ENCODE assay signal across 20 cellular contexts in the genomic region with DNA sequence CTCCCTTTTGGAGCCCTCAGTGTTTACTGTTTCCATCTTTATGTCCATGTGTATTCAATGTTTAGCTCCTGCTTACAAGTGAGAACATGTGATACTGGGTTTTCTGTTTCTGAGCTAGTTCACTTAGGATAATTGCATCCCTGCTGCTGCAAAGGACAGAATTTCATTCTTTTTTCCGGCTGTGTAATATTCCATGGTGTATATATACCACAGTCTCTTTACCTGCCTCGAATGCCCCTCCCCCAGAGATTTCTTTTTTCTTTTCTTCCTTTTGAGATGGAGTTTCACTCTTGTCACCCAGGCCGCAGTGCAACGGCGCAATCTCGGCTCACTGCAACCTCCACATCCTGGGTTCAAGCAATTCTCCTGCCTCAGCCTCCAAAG.
"Had no signal": no experiment of that assay in that cellular context is flagged by ENCODE, and none has a peak within 500 bp of the region (broad histone marks: within the 10 kb centered on the region; RNA-seq: fewer than 3 reads in every experiment).

No MANE protein-coding gene starts in this region.

- H3K4me3 ChIP-seq: stomach, suprapubic skin, testis, thoracic aorta, thyroid gland, tibial artery, tibial nerve, transverse colon, upper lobe of left lung, upper lobe of right lung, uterus, vagina had no signal

- H3K4me1 ChIP-seq: transverse colon, upper lobe of right lung, uterus had no signal

- H3K36me3 Mint-ChIP-seq: stimulated activated effector memory CD8-positive, alpha-beta T cell treated with anti-CD3 and anti-CD28 coated beads, Interleukin-12 subunit alpha, Interleukin-12 subunit beta, amount 100 ng/mL, for 72 hours; stimulated activated memory B cell treated with anti-CD40 and anti-IgM and Interleukin-4, amounts not matched to agents 10 μg/mL and 1 μg/mL and 100 μg/mL, for 72 hours; type B pancreatic cell had no signal

- H3K27me3 ChIP-seq: stomach, suprapubic skin, testis, thyroid gland, tibial artery, tibial nerve, transverse colon, upper lobe of left lung, upper lobe of right lung, uterus, vagina had no signal

- H3K9me3 ChIP-seq: stomach, suprapubic skin, testis, thoracic aorta, thyroid gland, tibial artery, tibial nerve, transverse colon, upper lobe of left lung, upper lobe of right lung, uterus, vagina had no signal

- H3K27ac Mint-ChIP-seq: stimulated activated effector memory CD8-positive, alpha-beta T cell treated with anti-CD3 and anti-CD28 coated beads, Interleukin-12 subunit alpha, Interleukin-12 subunit beta, amount 100 ng/mL, for 72 hours; stimulated activated memory B cell treated with anti-CD40 and anti-IgM and Interleukin-4, amounts not matched to agents 10 μg/mL and 1 μg/mL and 100 μg/mL, for 72 hours; stimulated activated naive B cell treated with anti-CD40 and anti-IgM and Interleukin-4, amounts not matched to agents 10 μg/mL and 1 μg/mL and 100 μg/mL, for 72 hours; stimulated activated naive CD8-positive, alpha-beta T cell treated with anti-CD3 and anti-CD28 coated beads, Interleukin-15, amount 100 ng/mL, for 72 hours; stimulated activated naive CD8-positive, alpha-beta T cell treated with anti-CD3 and anti-CD28 coated beads, Interleukin-15, Interleukin-2, amounts not matched to agents 100 ng/mL and 50 ng/mL, for 24 hours; type B pancreatic cell had no signal

- H3K4me3 Mint-ChIP-seq: stimulated activated effector memory CD8-positive, alpha-beta T cell treated with anti-CD3 and anti-CD28 coated beads, Interleukin-12 subunit alpha, Interleukin-12 subunit beta, amount 100 ng/mL, for 72 hours; stimulated activated memory B cell treated with anti-CD40 and anti-IgM and Interleukin-4, amounts not matched to agents 10 μg/mL and 1 μg/mL and 100 μg/mL, for 72 hours; stimulated activated naive B cell treated with anti-CD40 and anti-IgM and Interleukin-4, amounts not matched to agents 10 μg/mL and 1 μg/mL and 100 μg/mL, for 72 hours; stimulated activated naive CD8-positive, alpha-beta T cell treated with anti-CD3 and anti-CD28 coated beads, Interleukin-15, amount 100 ng/mL, for 72 hours; stimulated activated naive CD8-positive, alpha-beta T cell treated with anti-CD3 and anti-CD28 coated beads, Interleukin-15, Interleukin-2, amounts not matched to agents 100 ng/mL and 50 ng/mL, for 24 hours; type B pancreatic cell had no signal

- H3K4me1 Mint-ChIP-seq: stimulated activated effector memory CD8-positive, alpha-beta T cell treated with anti-CD3 and anti-CD28 coated beads, Interleukin-12 subunit alpha, Interleukin-12 subunit beta, amount 100 ng/mL, for 72 hours; stimulated activated naive CD8-positive, alpha-beta T cell treated with anti-CD3 and anti-CD28 coated beads, Interleukin-15, amount 100 ng/mL, for 72 hours had no signal

- H3K27me3 Mint-ChIP-seq: stimulated activated memory B cell treated with anti-CD40 and anti-IgM and Interleukin-4, amounts not matched to agents 10 μg/mL and 1 μg/mL and 100 μg/mL, for 72 hours; stimulated activated naive CD8-positive, alpha-beta T cell treated with anti-CD3 and anti-CD28 coated beads, Interleukin-15, amount 100 ng/mL, for 72 hours; stimulated activated naive CD8-positive, alpha-beta T cell treated with anti-CD3 and anti-CD28 coated beads, Interleukin-15, Interleukin-2, amounts not matched to agents 100 ng/mL and 50 ng/mL, for 24 hours; type B pancreatic cell had no signal

- H3K36me3 ChIP-seq: stomach, suprapubic skin, thoracic aorta, thyroid gland, tibial artery, tibial nerve, transverse colon, upper lobe of left lung, upper lobe of right lung, uterus, vagina had no signal

- DNase-seq: substantia nigra, tibial artery, upper lobe of left lung, upper lobe of right lung, uterus had no signal

- FAIRE-seq: urothelium cell line had no signal

- H3K27ac ChIP-seq: stomach, suprapubic skin, testis, thoracic aorta, thyroid gland, tibial artery, tibial nerve, transverse colon, upper lobe of left lung, upper lobe of right lung, uterus, vagina had no signal
